In genomic region chr6:168999392-168999791, GRCh38 we compare ENCODE assay signal across 16 cellular contexts.
DNase-seq lines count a peak whose midpoint lies in the region; ATAC-seq and TF ChIP-seq lines count a peak whose summit lies in the region.
"Had no signal": no experiment of that assay in that cellular context is flagged by ENCODE, and none has a peak within 500 bp of the region (broad histone marks: within the 10 kb centered on the region; RNA-seq: fewer than 3 reads in every experiment).

No MANE protein-coding gene starts in this region.

- no peaks in the 10 kb centered on the region for H4K20me1 ChIP-seq in BLaER1 treated with 17β-estradiol and CSF1 and Interleukin-3, amounts not matched to agents 10 nM and 100 nM

- intact Hi-C loops in adrenal gland (cut with DNase I): no loop called here

- no peaks in the 10 kb centered on the region for H3K27me3 ChIP-seq in BLaER1 treated with 17β-estradiol and CSF1 and Interleukin-3, amounts not matched to agents 10 nM and 100 nM
- H3K27me3 ChIP-seq in MG63 (no peaks in the 10 kb centered on the region), adrenal gland (no peaks in the 10 kb centered on the region)

- H3K36me3 ChIP-seq in BLaER1 treated with 17β-estradiol and CSF1 and Interleukin-3, amounts not matched to agents 10 nM and 100 nM: no peaks in the 10 kb centered on the region
- H3K36me3 ChIP-seq in MG63 (no peaks in the 10 kb centered on the region), adrenal gland (replicated peaks in 1 of 2) (no peaks in the 10 kb centered on the region)

- no peak for TF ChIP-seq POLR2A in adrenal gland (IDR thresholded peaks at IDR 0.05)

- ATAC-seq in GM19328 (IDR thresholded peaks at IDR 0.05; ENCODE audit: unreplicated experiment): no peak
- ATAC-seq: Right ventricle myocardium inferior had no signal

- peak overlapping the region in 9 of 11 experiments; percentile 5 to 60 (median 37); a peak in 15 of 22 replicates for H3K4me2 ChIP-seq in BLaER1 treated with 17β-estradiol and CSF1 and Interleukin-3, amounts not matched to agents 10 nM and 100 nM

- DNase-seq in MG63: peak; percentile 91
- peak; percentile 83 for DNase-seq in RPMI7951 (ENCODE audit: low read depth)
- DNase-seq in fibroblast of gingiva (ENCODE audit: low read depth): peak; percentile 22
- no peak for DNase-seq in adrenal gland
- DNase-seq in NCI-H446 treated with DMSO at 0.1 percent for 48 hours (lab: John Stamatoyannopoulos, UW): no peak
- DNase-seq in stimulated activated CD4-positive, alpha-beta T cell treated with anti-CD3 and anti-CD28 coated beads, Interleukin-1b, Interleukin-23, amount 100 ng/mL, for 48 hours: no peak
- DNase-seq: activated CD8-positive, alpha-beta memory T cell treated with anti-CD3 and anti-CD28 coated beads for 24 hours; activated naive CD4-positive, alpha-beta T cell treated with anti-CD3 and anti-CD28 coated beads, Interleukin-2, amount 50 U/mL, for 16 hours; activated T-cell treated with anti-CD3 and anti-CD28 coated beads, Interleukin-2, amount 50 U/mL, for 48 hours; CD8-positive, alpha-beta memory T cell; effector memory CD4-positive, alpha-beta T cell; head of caudate nucleus; NCI-H1694 had no signal

- H3K27ac ChIP-seq in BLaER1 treated with 17β-estradiol and CSF1 and Interleukin-3, amounts not matched to agents 10 nM and 100 nM: peak overlapping the region in 7 of 11 experiments; percentile 3 to 53 (median 25); a peak in 7 of 22 replicates
- no peak overlapping the region for H3K27ac ChIP-seq in adrenal gland

- 88 to 92% (median 89%) methylated on average over 13 of the region's 13 CpGs for WGBS in adrenal gland, 4 donors

- H3K9ac ChIP-seq in BLaER1 treated with 17β-estradiol and CSF1 and Interleukin-3, amounts not matched to agents 10 nM and 100 nM: peak overlapping the region in 1 of 11 experiments; percentile 33; a peak in 2 of 22 replicates

- H3K9me3 ChIP-seq in BLaER1 treated with 17β-estradiol and CSF1 and Interleukin-3, amounts not matched to agents 10 nM and 100 nM (replicated peaks in 1 of 11): peaks cover 12 to 21% (median 14%) of the 10 kb centered on the region in 11 experiments
- H3K9me3 ChIP-seq in MG63 (no peaks in the 10 kb centered on the region), adrenal gland (replicated peaks in 1 of 3) (no peaks in the 10 kb centered on the region)

- no peak for TF ChIP-seq CTCF in adrenal gland (IDR thresholded peaks at IDR 0.05)

- H3K4me1 ChIP-seq in BLaER1 treated with 17β-estradiol and CSF1 and Interleukin-3, amounts not matched to agents 10 nM and 100 nM: peaks cover 0 to 23% (median 17%) of the 10 kb centered on the region in 10 experiments; a peak in 13 of 20 replicates
- no peaks in the 10 kb centered on the region for H3K4me1 ChIP-seq in adrenal gland (replicated peaks in 1 of 2)

- H3K4me3 ChIP-seq in BLaER1 treated with 17β-estradiol and CSF1 and Interleukin-3, amounts not matched to agents 10 nM and 100 nM: no peak overlapping the region
- H3K4me3 ChIP-seq in MG63: peak overlapping the region; percentile 13
- no peak overlapping the region for H3K4me3 ChIP-seq in adrenal gland

Comparison
In these comparisons a context has a peak if more than half of its experiments do, and no peak if none do; other contexts are left out.
1. H3K27ac ChIP-seq: peak in BLaER1 treated with 17β-estradiol and CSF1 and Interleukin-3, amounts not matched to agents 10 nM and 100 nM (7 of 11); none in adrenal gland (0 of 5).
2. DNase-seq: peak in MG63 (single experiment), RPMI7951 (single experiment) and fibroblast of gingiva (single experiment); none in adrenal gland (0 of 7), NCI-H446 treated with DMSO at 0.1 percent for 48 hours (single experiment) and stimulated activated CD4-positive, alpha-beta T cell treated with anti-CD3 and anti-CD28 coated beads, Interleukin-1b, Interleukin-23, amount 100 ng/mL, for 48 hours (single experiment).